1 cellular context compared by ENCODE assay signal in genomic region chr22:22038178-22038880, GRCh38.
A peak's percentile ranks its signal among the peaks of the same experiment; 100 is the strongest.
TF ChIP-seq lines count a peak whose summit lies in the region.

No MANE protein-coding gene starts in this region.

TF ChIP-seq in K562, 482 proteins besides CTCF, POLR2A, EP300 and RAD21 (continued from another document):
- TF ChIP-seq, protein P1, sequence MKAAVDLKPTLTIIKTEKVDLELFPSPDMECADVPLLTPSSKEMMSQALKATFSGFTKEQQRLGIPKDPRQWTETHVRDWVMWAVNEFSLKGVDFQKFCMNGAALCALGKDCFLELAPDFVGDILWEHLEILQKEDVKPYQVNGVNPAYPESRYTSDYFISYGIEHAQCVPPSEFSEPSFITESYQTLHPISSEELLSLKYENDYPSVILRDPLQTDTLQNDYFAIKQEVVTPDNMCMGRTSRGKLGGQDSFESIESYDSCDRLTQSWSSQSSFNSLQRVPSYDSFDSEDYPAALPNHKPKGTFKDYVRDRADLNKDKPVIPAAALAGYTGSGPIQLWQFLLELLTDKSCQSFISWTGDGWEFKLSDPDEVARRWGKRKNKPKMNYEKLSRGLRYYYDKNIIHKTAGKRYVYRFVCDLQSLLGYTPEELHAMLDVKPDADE (conservative IDR thresholded peaks at IDR 0.05; ENCODE audit: control insufficient read depth, low read depth, low read length): peak; percentile 11; the same call in 1 of the 2 replicates
- TF ChIP-seq ELF4 (CRISPR knock-in tag; IDR thresholded peaks at IDR 0.05) (peak; percentile 58; the same call in 1 of the 2 replicates), FOXJ3 (CRISPR knock-in tag; IDR thresholded peaks at IDR 0.05) (0 out of 2 replicates have a peak, but pooled peaks have one; percentile 28), FOXA3 (CRISPR knock-in tag; conservative IDR thresholded peaks at IDR 0.05 in 1 of 2, IDR thresholded peaks at IDR 0.05 in 1 of 2) (peak in 1 of 2 experiments; percentile 49; a peak in 1 of 4 replicates), USF2 (CRISPR knock-in tag; IDR thresholded peaks at IDR 0.05) (0 out of 2 replicates have a peak, but pooled peaks have one; percentile 17), ZNF212 (CRISPR knock-in tag; IDR thresholded peaks at IDR 0.05) (no peak), ZNF282 (CRISPR knock-in tag; IDR thresholded peaks at IDR 0.05) (0 out of 2 replicates have a peak, but pooled peaks have one; percentile 35), STAG1 (CRISPR knock-in tag; IDR thresholded peaks at IDR 0.05; ENCODE audit: borderline replicate concordance) (peak; percentile 42; the same call in 1 of the 2 replicates), HOMEZ (CRISPR knock-in tag; IDR thresholded peaks at IDR 0.05) (peak; percentile 21; the same call in 1 of the 2 replicates), ZNF280B (CRISPR knock-in tag; IDR thresholded peaks at IDR 0.05) (no peak), HOXB6 (CRISPR knock-in tag; IDR thresholded peaks at IDR 0.05; ENCODE audit: borderline replicate concordance) (no peak), TEAD4 (IDR thresholded peaks at IDR 0.05; ENCODE audit: low read length) (no peak), TEAD4 (CRISPR knock-in tag; IDR thresholded peaks at IDR 0.05; ENCODE audit: borderline replicate concordance) (peak; percentile 50; the same call in 1 of the 2 replicates), CBFB (CRISPR knock-in tag; IDR thresholded peaks at IDR 0.05) (0 out of 2 replicates have a peak, but pooled peaks have one; percentile 64), RFX5 (IDR thresholded peaks at IDR 0.05; ENCODE audit: low read depth, low read length) (no peak), IRF2 (CRISPR knock-in tag; IDR thresholded peaks at IDR 0.05) (0 out of 2 replicates have a peak, but pooled peaks have one; percentile 54), ZNF232 (CRISPR knock-in tag; IDR thresholded peaks at IDR 0.05) (0 out of 2 replicates have a peak, but pooled peaks have one; percentile 49)
- TF ChIP-seq, protein P2, sequence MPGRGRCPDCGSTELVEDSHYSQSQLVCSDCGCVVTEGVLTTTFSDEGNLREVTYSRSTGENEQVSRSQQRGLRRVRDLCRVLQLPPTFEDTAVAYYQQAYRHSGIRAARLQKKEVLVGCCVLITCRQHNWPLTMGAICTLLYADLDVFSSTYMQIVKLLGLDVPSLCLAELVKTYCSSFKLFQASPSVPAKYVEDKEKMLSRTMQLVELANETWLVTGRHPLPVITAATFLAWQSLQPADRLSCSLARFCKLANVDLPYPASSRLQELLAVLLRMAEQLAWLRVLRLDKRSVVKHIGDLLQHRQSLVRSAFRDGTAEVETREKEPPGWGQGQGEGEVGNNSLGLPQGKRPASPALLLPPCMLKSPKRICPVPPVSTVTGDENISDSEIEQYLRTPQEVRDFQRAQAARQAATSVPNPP (IDR thresholded peaks at IDR 0.05; ENCODE audit: borderline replicate concordance, insufficient read depth, insufficient read length): no peak
- TF ChIP-seq, protein P3, sequence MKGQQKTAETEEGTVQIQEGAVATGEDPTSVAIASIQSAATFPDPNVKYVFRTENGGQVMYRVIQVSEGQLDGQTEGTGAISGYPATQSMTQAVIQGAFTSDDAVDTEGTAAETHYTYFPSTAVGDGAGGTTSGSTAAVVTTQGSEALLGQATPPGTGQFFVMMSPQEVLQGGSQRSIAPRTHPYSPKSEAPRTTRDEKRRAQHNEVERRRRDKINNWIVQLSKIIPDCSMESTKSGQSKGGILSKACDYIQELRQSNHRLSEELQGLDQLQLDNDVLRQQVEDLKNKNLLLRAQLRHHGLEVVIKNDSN (CRISPR knock-in tag; IDR thresholded peaks at IDR 0.05): peak; percentile 45; the same call in 1 of the 2 replicates
TF ChIP-seq in K562: peak in this region for 14.
